ENCODE assay signal across 1 cellular context in the genomic region with DNA sequence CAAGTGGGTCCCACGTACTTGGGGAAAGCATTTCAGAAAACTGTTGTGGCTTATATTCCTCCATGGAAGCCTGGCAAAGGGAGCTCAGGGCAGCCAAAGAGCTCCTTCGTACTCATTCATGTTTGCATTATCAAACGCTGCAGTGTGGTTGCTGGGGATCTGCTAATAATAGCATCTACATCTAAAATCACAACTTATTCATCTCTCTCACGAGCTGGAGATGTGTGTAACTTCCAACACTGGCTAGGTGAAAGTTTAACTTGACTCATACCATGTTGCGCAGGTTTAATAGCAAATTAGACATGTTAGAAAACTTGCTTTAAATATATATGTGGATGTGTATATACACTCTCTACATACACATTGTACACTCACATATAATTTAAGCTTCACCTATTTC.
TF ChIP-seq lines count a peak whose summit lies in the region.

No MANE protein-coding gene starts in this region.

TF ChIP-seq in WTC11, 78 proteins besides CTCF, POLR2A, EP300 and RAD21 (continued from another document):
- TF ChIP-seq, protein P1, sequence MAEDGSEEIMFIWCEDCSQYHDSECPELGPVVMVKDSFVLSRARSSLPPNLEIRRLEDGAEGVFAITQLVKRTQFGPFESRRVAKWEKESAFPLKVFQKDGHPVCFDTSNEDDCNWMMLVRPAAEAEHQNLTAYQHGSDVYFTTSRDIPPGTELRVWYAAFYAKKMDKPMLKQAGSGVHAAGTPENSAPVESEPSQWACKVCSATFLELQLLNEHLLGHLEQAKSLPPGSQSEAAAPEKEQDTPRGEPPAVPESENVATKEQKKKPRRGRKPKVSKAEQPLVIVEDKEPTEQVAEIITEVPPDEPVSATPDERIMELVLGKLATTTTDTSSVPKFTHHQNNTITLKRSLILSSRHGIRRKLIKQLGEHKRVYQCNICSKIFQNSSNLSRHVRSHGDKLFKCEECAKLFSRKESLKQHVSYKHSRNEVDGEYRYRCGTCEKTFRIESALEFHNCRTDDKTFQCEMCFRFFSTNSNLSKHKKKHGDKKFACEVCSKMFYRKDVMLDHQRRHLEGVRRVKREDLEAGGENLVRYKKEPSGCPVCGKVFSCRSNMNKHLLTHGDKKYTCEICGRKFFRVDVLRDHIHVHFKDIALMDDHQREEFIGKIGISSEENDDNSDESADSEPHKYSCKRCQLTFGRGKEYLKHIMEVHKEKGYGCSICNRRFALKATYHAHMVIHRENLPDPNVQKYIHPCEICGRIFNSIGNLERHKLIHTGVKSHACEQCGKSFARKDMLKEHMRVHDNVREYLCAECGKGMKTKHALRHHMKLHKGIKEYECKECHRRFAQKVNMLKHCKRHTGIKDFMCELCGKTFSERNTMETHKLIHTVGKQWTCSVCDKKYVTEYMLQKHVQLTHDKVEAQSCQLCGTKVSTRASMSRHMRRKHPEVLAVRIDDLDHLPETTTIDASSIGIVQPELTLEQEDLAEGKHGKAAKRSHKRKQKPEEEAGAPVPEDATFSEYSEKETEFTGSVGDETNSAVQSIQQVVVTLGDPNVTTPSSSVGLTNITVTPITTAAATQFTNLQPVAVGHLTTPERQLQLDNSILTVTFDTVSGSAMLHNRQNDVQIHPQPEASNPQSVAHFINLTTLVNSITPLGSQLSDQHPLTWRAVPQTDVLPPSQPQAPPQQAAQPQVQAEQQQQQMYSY (CRISPR knock-in tag; IDR thresholded peaks at IDR 0.05): no peak
- TF ChIP-seq RELA (CRISPR knock-in tag; IDR thresholded peaks at IDR 0.05; ENCODE audit: borderline replicate concordance) (no peak), ZNF416 (CRISPR knock-in tag; IDR thresholded peaks at IDR 0.05) (no peak), ZNF121 (CRISPR knock-in tag; IDR thresholded peaks at IDR 0.05) (no peak), ZNF232 (CRISPR knock-in tag; IDR thresholded peaks at IDR 0.05) (no peak), ATF1 (CRISPR knock-in tag; IDR thresholded peaks at IDR 0.05) (no peak), ELF4 (CRISPR knock-in tag; IDR thresholded peaks at IDR 0.05; ENCODE audit: low read depth) (no peak)
